In the genomic region with DNA sequence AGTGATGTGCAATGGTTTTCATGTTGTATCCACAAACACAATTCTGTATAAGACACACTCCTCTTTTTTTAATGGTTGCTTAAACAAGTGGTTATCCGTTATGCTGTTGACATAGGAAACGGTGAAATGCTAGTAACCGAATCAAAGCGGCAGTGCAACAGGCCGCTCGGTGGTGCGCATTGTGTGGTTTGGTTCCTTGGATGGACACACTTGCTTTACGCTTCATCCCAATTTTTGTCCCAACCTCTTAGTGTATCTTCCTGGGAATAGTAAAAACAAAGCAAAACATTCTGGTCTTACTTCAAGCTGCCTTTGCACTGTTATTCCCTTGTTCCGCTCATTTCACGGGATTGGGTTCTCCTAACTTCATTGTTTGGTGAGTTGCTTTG, we compare ENCODE assay signal across 8 cellular contexts. TPM values are rescaled to one million over a fixed set of nuclear protein-coding genes. Genes with fewer than 3 reads are reported as not detected.
DNase-seq lines count a peak whose midpoint lies in the region; ATAC-seq and TF ChIP-seq lines count a peak whose summit lies in the region.

No MANE protein-coding gene starts in this region.

- H3K4me3 Mint-ChIP-seq in T-cell = peak overlapping the region; percentile 99 to 100 (median 99)

- H3K27me3 Mint-ChIP-seq in T-cell = peaks cover 0 to 6% of the 10 kb centered on the region in 2 donors

- TF ChIP-seq CTCF in fibroblast of the aortic adventitia (IDR thresholded peaks at IDR 0.05; ENCODE audit: insufficient read depth, low read length) = no peak
- no peak for TF ChIP-seq CTCF in retinal pigment epithelial cell (conservative IDR thresholded peaks at IDR 0.05; ENCODE audit: low read depth, low read length)

- peaks cover 22% of the 10 kb centered on the region for H3K36me3 Mint-ChIP-seq in T-cell

- peak overlapping the region; percentile 80 to 95 for H3K27ac Mint-ChIP-seq in T-cell

- DNase-seq in H7 (no peak), T-cell (peak in 1 of 34 experiments; percentile 18), fibroblast of the aortic adventitia (ENCODE audit: low read depth) (peak; percentile 59), retinal pigment epithelial cell (ENCODE audit: low read depth) (no peak), DMS53 (lab: John Stamatoyannopoulos, UW) (no peak), T1000 (lab: John Stamatoyannopoulos, UW) (no peak), DMS114 treated with DMSO at 0.1 percent for 48 hours (lab: John Stamatoyannopoulos, UW; ENCODE audit: unreplicated experiment) (no peak)
- no peak for DNase-seq in activated CD4-positive, CD25-positive, alpha-beta regulatory T cell (lab: John Stamatoyannopoulos, UW)

- no peaks in the 10 kb centered on the region for H3K9me3 Mint-ChIP-seq in T-cell

- CTCF ChIA-PET in T-cell (lab: Charles Lee) = no interaction called here

- H3K27me3 ChIP-seq in H7 (ENCODE audit: control insufficient read depth, insufficient read depth, low read length) = peaks cover 51% of the 10 kb centered on the region

- POLR2A ChIA-PET in T-cell (lab: Charles Lee) = interaction anchor here in 1 of 2 donors (0.5 kb wide), 1 partner anchor 14 kb away, joined by 9 read pairs; no protein-coding TSS in a partner anchor

- H3K4me3 ChIP-seq in H7 (ENCODE audit: insufficient read depth, low read depth, low read length) (peak overlapping the region; percentile 55; the same call in 1 of the 2 replicates), fibroblast of the aortic adventitia (ENCODE audit: low read depth, low read length) (peak overlapping the region; percentile 85), retinal pigment epithelial cell (ENCODE audit: low read length) (peak overlapping the region; percentile 70)

- ATAC-seq in T-cell (replicated peaks in 1 of 4) = no peak

- H3K36me3 ChIP-seq in H7 (replicated peaks; ENCODE audit: control insufficient read depth, insufficient read depth, low read length) = no peaks in the 10 kb centered on the region; the same call in 1 of the 2 replicates

- H3K4me1 Mint-ChIP-seq in T-cell = peaks cover 75 to 85% (median 75%) of the 10 kb centered on the region in 3 donors

RNA-seq across cellular contexts. Expression of gene PTGER2, which starts 0.6 kb away (rescaled TPM):
- 0.24 and 1.9 TPM in 2 replicates for total RNA-seq in H7 (2014; rRNA removed; shearing (Covaris generic))
- total RNA-seq in T-cell (10 to 100 TPM; 38.8 to 68.0 (median 54.7) TPM), fibroblast of the aortic adventitia (ENCODE audit: low replicate concordance) (1.6 and 50.1 TPM in 2 replicates)

RNA-seq across cellular contexts. Expression of gene PTGDR, which starts 46.0 kb away (rescaled TPM):
- total RNA-seq in H7 (2014; rRNA removed; shearing (Covaris generic)) = not detected in 2 replicates
- 1 to 10 TPM; 1.8 to 8.9 (median 5.2) TPM for total RNA-seq in T-cell
- 1.8 and 2.5 TPM in 2 replicates for total RNA-seq in fibroblast of the aortic adventitia (ENCODE audit: low replicate concordance)
